ENCODE assay signal across 22 cellular contexts in genomic region chr10:103794996-103795395, GRCh38.
DNase-seq lines count a peak whose midpoint lies in the region; ATAC-seq and TF ChIP-seq lines count a peak whose summit lies in the region.
"Had no signal": no experiment of that assay in that cellular context is flagged by ENCODE, and none has a peak within 500 bp of the region (broad histone marks: within the 10 kb centered on the region; RNA-seq: fewer than 3 reads in every experiment).

No MANE protein-coding gene starts in this region.

- no peak for TF ChIP-seq CTCF in colonic mucosa (IDR thresholded peaks at IDR 0.05)

- intact Hi-C loops in left ventricle myocardium superior (cut with micrococcal nuclease) = no loop called here
- intact Hi-C loops in cardiac septum (cut with DNase I) = no loop called here
- intact Hi-C loops in colonic mucosa (cut with DNase I) = no loop called here

- H3K9me3 ChIP-seq in colonic mucosa = no peaks in the 10 kb centered on the region
- no peaks in the 10 kb centered on the region for H3K9me3 ChIP-seq in muscle layer of duodenum (ENCODE audit: control insufficient read depth in 1 of 2, low read length in 2 of 2)
- H3K9me3 ChIP-seq: ascending aorta, neutrophil had no signal

- H3K27ac ChIP-seq in colonic mucosa = peak overlapping the region; percentile 89
- peak overlapping the region; percentile 62 for H3K27ac ChIP-seq in muscle layer of duodenum (ENCODE audit: low read length)
- H3K27ac ChIP-seq in urinary bladder (ENCODE audit: low read depth) = peak overlapping the region; percentile 69
- no peak overlapping the region for H3K27ac ChIP-seq in substantia nigra (ENCODE audit: low read depth, low read length, poor library complexity, severe bottlenecking)
- H3K27ac ChIP-seq: ascending aorta, neutrophil had no signal

- DNase-seq in left ventricle myocardium superior = peak; percentile 25
- no peak for DNase-seq in cardiac septum (ENCODE audit: low spot score)
- no peak for DNase-seq in colonic mucosa
- no peak for DNase-seq in T-helper 9 cell
- no peak for DNase-seq in substantia nigra (lab: John Stamatoyannopoulos, UW)
- DNase-seq: activated CD4-positive, alpha-beta memory T cell treated with anti-CD3 and anti-CD28 coated beads, Interleukin-2, amount 10 ng/mL, durations not matched to agents 7 days and 5 days; activated CD4-positive, alpha-beta T cell treated with anti-CD3 and anti-CD28 coated beads for 1 hour; activated CD8-positive, alpha-beta memory T cell treated with anti-CD3 and anti-CD28 coated beads, Interleukin-2, amount 50 U/mL, for 48 hours; central memory CD4-positive, alpha-beta T cell; DMS79 treated with DMSO at 0.1 percent for 48 hours; HCEC 1CT; NCI-H1105; NCI-H187 treated with DMSO at 0.1 percent for 48 hours; NCI-H526 treated with DMSO at 0.1 percent for 48 hours; trophoblast cell had no signal

- no peaks in the 10 kb centered on the region for H3K36me3 ChIP-seq in colonic mucosa
- peaks cover 1 to 4% of the 10 kb centered on the region in 2 donors for H3K36me3 ChIP-seq in muscle layer of duodenum (ENCODE audit: control insufficient read depth in 1 of 2, insufficient read depth in 2 of 2, low read length in 2 of 2)
- no peaks in the 10 kb centered on the region for H3K36me3 ChIP-seq in urinary bladder (ENCODE audit: insufficient read depth)
- H3K36me3 ChIP-seq: neutrophil had no signal

- H3K4me3 ChIP-seq in colonic mucosa (no peak overlapping the region), muscle layer of duodenum (ENCODE audit: low read depth in 1 of 2, low read length in 2 of 2) (no peak overlapping the region), urinary bladder (ENCODE audit: low read depth, low read length) (no peak overlapping the region)
- H3K4me3 ChIP-seq: ascending aorta, skin epidermis had no signal

- WGBS in urinary bladder = 96% methylated on average over 7 of the region's 7 CpGs

- H3K27me3 ChIP-seq in colonic mucosa (no peaks in the 10 kb centered on the region), muscle layer of duodenum (ENCODE audit: low read depth, low read length) (no peaks in the 10 kb centered on the region)
- H3K27me3 ChIP-seq: ascending aorta, neutrophil had no signal

- peaks cover 1% of the 10 kb centered on the region for H3K4me1 ChIP-seq in colonic mucosa
- peaks cover 3 to 31% of the 10 kb centered on the region in 2 donors for H3K4me1 ChIP-seq in muscle layer of duodenum (ENCODE audit: control insufficient read depth in 1 of 2, insufficient read depth in 2 of 2, low read length in 2 of 2)
- no peaks in the 10 kb centered on the region for H3K4me1 ChIP-seq in urinary bladder (ENCODE audit: insufficient read depth)
- H3K4me1 ChIP-seq: ascending aorta had no signal

- ATAC-seq in left ventricle myocardium superior (no peak), HG03108 (IDR thresholded peaks at IDR 0.05; ENCODE audit: unreplicated experiment) (no peak)
- ATAC-seq: activated T-helper 17 cell treated with anti-CD3 and anti-CD28 coated beads, Interleukin-2, amount 50 U/mL, for 72 hours had no signal

- peak overlapping the region in 1 of 2 donors; percentile 76 for H3K9ac ChIP-seq in colonic mucosa (ENCODE audit: low read depth in 2 of 2, low read length in 2 of 2)
